ENCODE assay signal across 1 cellular context in the genomic region with DNA sequence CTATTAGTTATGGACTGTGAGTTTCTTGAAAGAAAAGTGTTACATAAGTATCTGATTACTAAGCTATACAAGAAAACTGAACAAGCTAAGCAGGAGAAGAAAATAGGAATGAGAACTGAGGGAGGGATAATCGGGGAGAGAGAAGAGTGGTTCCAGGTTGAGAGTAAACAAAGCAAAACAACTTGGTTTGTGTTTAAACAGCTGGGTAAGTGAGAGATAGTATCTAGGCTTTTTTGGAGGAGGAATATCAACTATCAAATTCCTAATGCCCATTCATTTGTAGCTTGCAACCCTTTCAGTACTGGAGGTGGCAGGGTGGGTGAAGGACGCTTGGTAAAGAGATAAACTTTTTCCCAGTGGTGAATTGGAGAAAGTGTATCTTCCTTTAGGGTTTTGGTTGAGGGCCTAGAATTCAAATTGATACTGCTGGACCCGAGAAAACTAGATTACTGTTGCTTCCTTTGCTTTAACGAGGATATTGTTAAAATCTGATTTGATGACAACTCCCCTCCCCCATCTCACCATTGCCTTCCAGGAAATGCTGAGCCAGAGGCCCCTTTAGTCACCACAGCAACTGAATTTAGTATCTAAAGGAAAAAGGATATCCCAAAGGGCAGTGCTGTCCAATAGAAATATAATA.
A peak's percentile ranks its signal among the peaks of the same experiment; 100 is the strongest.
TF ChIP-seq lines count a peak whose summit lies in the region.

No MANE protein-coding gene starts in this region.

TF ChIP-seq in K562, 482 proteins besides CTCF, POLR2A, EP300 and RAD21 (continued from another document):
- TF ChIP-seq, protein P1, sequence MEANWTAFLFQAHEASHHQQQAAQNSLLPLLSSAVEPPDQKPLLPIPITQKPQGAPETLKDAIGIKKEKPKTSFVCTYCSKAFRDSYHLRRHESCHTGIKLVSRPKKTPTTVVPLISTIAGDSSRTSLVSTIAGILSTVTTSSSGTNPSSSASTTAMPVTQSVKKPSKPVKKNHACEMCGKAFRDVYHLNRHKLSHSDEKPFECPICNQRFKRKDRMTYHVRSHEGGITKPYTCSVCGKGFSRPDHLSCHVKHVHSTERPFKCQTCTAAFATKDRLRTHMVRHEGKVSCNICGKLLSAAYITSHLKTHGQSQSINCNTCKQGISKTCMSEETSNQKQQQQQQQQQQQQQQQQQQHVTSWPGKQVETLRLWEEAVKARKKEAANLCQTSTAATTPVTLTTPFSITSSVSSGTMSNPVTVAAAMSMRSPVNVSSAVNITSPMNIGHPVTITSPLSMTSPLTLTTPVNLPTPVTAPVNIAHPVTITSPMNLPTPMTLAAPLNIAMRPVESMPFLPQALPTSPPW (CRISPR knock-in tag; IDR thresholded peaks at IDR 0.05) = peak; percentile 33; the same call in 1 of the 2 replicates
- TF ChIP-seq SMARCA4 (IDR thresholded peaks at IDR 0.05) = peak; percentile 24; the same call in 1 of the 2 replicates
